20 cellular contexts compared by ENCODE assay signal in genomic region chr13:112836940-112837339, GRCh38.
"Had no signal": no experiment of that assay in that cellular context is flagged by ENCODE, and none has a peak within 500 bp of the region (broad histone marks: within the 10 kb centered on the region; RNA-seq: fewer than 3 reads in every experiment).

No MANE protein-coding gene starts in this region.

- H3K4me1 ChIP-seq: esophagus squamous epithelium, pancreas had no signal

- H3K4me3 ChIP-seq: esophagus squamous epithelium, gastroesophageal sphincter, pancreas, testis had no signal

- H3K9me3 ChIP-seq: esophagus squamous epithelium, gastroesophageal sphincter, neutrophil, pancreas, SK-N-SH, testis had no signal

- H3K27ac Mint-ChIP-seq: activated CD4-positive, alpha-beta memory T cell treated with anti-CD3 and anti-CD28 coated beads, Interleukin-2, amount 10 ng/mL, durations not matched to agents 7 days and 5 days; activated CD4-positive, alpha-beta T cell treated with anti-CD3 and anti-CD28 coated beads, Interleukin-2, amount 10 ng/mL, durations not matched to agents 24 days and 14 days; activated naive CD4-positive, alpha-beta T cell treated with anti-CD3 and anti-CD28 coated beads, Interleukin-2, amount 50 U/mL, for 24 hours; stimulated activated naive B cell treated with anti-CD40 and anti-IgM and Interleukin-4, amounts not matched to agents 10 μg/mL and 1 μg/mL and 100 μg/mL, for 72 hours had no signal

- H3K36me3 ChIP-seq: brain microvascular endothelial cell had no signal

- H3K27me3 ChIP-seq: brain microvascular endothelial cell, esophagus squamous epithelium, gastroesophageal sphincter, neutrophil, pancreas, testis had no signal

- H3K9me3 Mint-ChIP-seq: activated CD4-positive, alpha-beta memory T cell treated with anti-CD3 and anti-CD28 coated beads, Interleukin-2, amount 10 ng/mL, durations not matched to agents 7 days and 5 days; activated CD4-positive, alpha-beta T cell treated with anti-CD3 and anti-CD28 coated beads, Interleukin-2, amount 10 ng/mL, durations not matched to agents 24 days and 14 days; activated naive CD4-positive, alpha-beta T cell treated with anti-CD3 and anti-CD28 coated beads, Interleukin-2, amount 50 U/mL, for 24 hours; central memory CD8-positive, alpha-beta T cell; naive thymus-derived CD4-positive, alpha-beta T cell; stimulated activated naive B cell treated with anti-CD40 and anti-IgM and Interleukin-4, amounts not matched to agents 10 μg/mL and 1 μg/mL and 100 μg/mL, for 72 hours had no signal

- H3K27ac ChIP-seq: brain microvascular endothelial cell, esophagus squamous epithelium, neutrophil, pancreas, testis had no signal

- H3K27me3 Mint-ChIP-seq: activated CD4-positive, alpha-beta memory T cell treated with anti-CD3 and anti-CD28 coated beads, Interleukin-2, amount 10 ng/mL, durations not matched to agents 7 days and 5 days; activated CD4-positive, alpha-beta T cell treated with anti-CD3 and anti-CD28 coated beads, Interleukin-2, amount 10 ng/mL, durations not matched to agents 24 days and 14 days; activated naive CD4-positive, alpha-beta T cell treated with anti-CD3 and anti-CD28 coated beads, Interleukin-2, amount 50 U/mL, for 24 hours; central memory CD8-positive, alpha-beta T cell; naive thymus-derived CD4-positive, alpha-beta T cell; stimulated activated naive B cell treated with anti-CD40 and anti-IgM and Interleukin-4, amounts not matched to agents 10 μg/mL and 1 μg/mL and 100 μg/mL, for 72 hours had no signal

- ATAC-seq: activated CD4-positive, CD25-positive, alpha-beta regulatory T cell treated with anti-CD3 and anti-CD28 coated beads, Interleukin-2, amount 50 U/mL, for 24 hours; gastroesophageal sphincter; stimulated activated naive B cell treated with anti-CD40 and anti-IgM and Interleukin-4, amounts not matched to agents 10 μg/mL and 1 μg/mL and 100 μg/mL, for 72 hours had no signal

- H3K4me2 ChIP-seq: SK-N-SH had no signal

- DNase-seq: activated CD4-positive, alpha-beta memory T cell treated with anti-CD3 and anti-CD28 coated beads, Interleukin-2, amount 10 ng/mL, durations not matched to agents 7 days and 5 days; activated CD4-positive, alpha-beta T cell treated with anti-CD3 and anti-CD28 coated beads, Interleukin-2, amount 10 ng/mL, durations not matched to agents 24 days and 14 days; activated effector memory CD4-positive, alpha-beta T cell treated with anti-CD3 and anti-CD28 coated beads, Interleukin-2, amount 50 U/mL, for 16 hours; activated T-cell treated with anti-CD3 and anti-CD28 coated beads for 4 hours; brain microvascular endothelial cell; esophagus squamous epithelium; mesenchymal stem cell; naive thymus-derived CD4-positive, alpha-beta T cell; SK-N-SH; small intestine; stimulated activated CD4-positive, alpha-beta T cell treated with anti-CD3 and anti-CD28 coated beads, Interleukin-2, amount 100 ng/mL, for 24 hours; stimulated activated naive B cell treated with anti-CD40 and anti-IgM and Interleukin-4, amounts not matched to agents 10 μg/mL and 1 μg/mL and 100 μg/mL, for 72 hours; trophoblast cell had no signal

- H3K4me3 Mint-ChIP-seq: activated CD4-positive, alpha-beta memory T cell treated with anti-CD3 and anti-CD28 coated beads, Interleukin-2, amount 10 ng/mL, durations not matched to agents 7 days and 5 days; activated CD4-positive, alpha-beta T cell treated with anti-CD3 and anti-CD28 coated beads, Interleukin-2, amount 10 ng/mL, durations not matched to agents 24 days and 14 days; activated naive CD4-positive, alpha-beta T cell treated with anti-CD3 and anti-CD28 coated beads, Interleukin-2, amount 50 U/mL, for 24 hours; central memory CD8-positive, alpha-beta T cell; naive thymus-derived CD4-positive, alpha-beta T cell; stimulated activated naive B cell treated with anti-CD40 and anti-IgM and Interleukin-4, amounts not matched to agents 10 μg/mL and 1 μg/mL and 100 μg/mL, for 72 hours had no signal

- H3K9ac ChIP-seq: SK-N-SH had no signal

- H3K4me1 Mint-ChIP-seq: activated CD4-positive, alpha-beta memory T cell treated with anti-CD3 and anti-CD28 coated beads, Interleukin-2, amount 10 ng/mL, durations not matched to agents 7 days and 5 days; activated CD4-positive, alpha-beta T cell treated with anti-CD3 and anti-CD28 coated beads, Interleukin-2, amount 10 ng/mL, durations not matched to agents 24 days and 14 days; activated naive CD4-positive, alpha-beta T cell treated with anti-CD3 and anti-CD28 coated beads, Interleukin-2, amount 50 U/mL, for 24 hours; central memory CD8-positive, alpha-beta T cell had no signal
